Comparison of ENCODE assay signal across 18 cellular contexts in genomic region chr19:13206581-13206980, GRCh38. TPM values are rescaled to one million over a fixed set of nuclear protein-coding genes. Genes with fewer than 3 reads are reported as not detected.
DNase-seq lines count a peak whose midpoint lies in the region; ATAC-seq lines count a peak whose summit lies in the region.
"Had no signal": no experiment of that assay in that cellular context is flagged by ENCODE, and none has a peak within 500 bp of the region (broad histone marks: within the 10 kb centered on the region; RNA-seq: fewer than 3 reads in every experiment).

No MANE protein-coding gene starts in this region.

- no peak overlapping the region for H3K4me3 ChIP-seq in CD4-positive, alpha-beta memory T cell (ENCODE audit: low read length in 2 of 2)
- H3K4me3 ChIP-seq: mucosa of descending colon had no signal

- no peaks in the 10 kb centered on the region for H3K4me1 ChIP-seq in CD4-positive, alpha-beta memory T cell (ENCODE audit: insufficient read depth, low read length)
- H3K4me1 ChIP-seq: adrenal gland, BE2C, parathyroid adenoma had no signal

- POLR2A ChIA-PET in CD4-positive, alpha-beta memory T cell (lab: Charles Lee; ENCODE audit: partially characterized antibody): interaction anchor here (0.6 to 1.3 kb wide), 2 partner anchors 43 to 51 kb away, joined by 3 to 6 read pairs; no protein-coding TSS in a partner anchor

- H3K9me3 ChIP-seq in CD4-positive, alpha-beta memory T cell (ENCODE audit: control insufficient read depth in 1 of 2, low read length in 2 of 2): no peaks in the 10 kb centered on the region
- no peaks in the 10 kb centered on the region for H3K9me3 ChIP-seq in T-helper 17 cell (ENCODE audit: control insufficient read depth, low read length, poor library complexity, severe bottlenecking)
- H3K9me3 ChIP-seq: adrenal gland, BE2C, mucosa of descending colon, thoracic aorta had no signal

- H3K36me3 Mint-ChIP-seq in CD4-positive, alpha-beta memory T cell: peaks cover 0 to 2% of the 10 kb centered on the region in 2 donors
- H3K36me3 Mint-ChIP-seq in T-helper 17 cell (ENCODE audit: low read depth): peaks cover 5% of the 10 kb centered on the region
- H3K36me3 Mint-ChIP-seq in memory B cell: no peaks in the 10 kb centered on the region

- H3K4me3 Mint-ChIP-seq in CD4-positive, alpha-beta memory T cell: peak overlapping the region in 6 of 8 donors; percentile 42 to 77 (median 74)
- H3K4me3 Mint-ChIP-seq in T-helper 17 cell (peak overlapping the region; percentile 21), memory B cell (no peak overlapping the region)

- CTCF ChIA-PET in CD4-positive, alpha-beta memory T cell (lab: Charles Lee; ENCODE audit: partially characterized antibody): interaction anchor here (0.6 to 2.7 kb wide), 3 partner anchors 11 to 175 kb away, joined by 3 to 9 read pairs (median 4); no protein-coding TSS in a partner anchor

- no peaks in the 10 kb centered on the region for H3K9me3 Mint-ChIP-seq in CD4-positive, alpha-beta memory T cell
- no peaks in the 10 kb centered on the region for H3K9me3 Mint-ChIP-seq in memory B cell

- peaks cover 4 to 12% (median 8%) of the 10 kb centered on the region in 4 donors for H3K4me1 Mint-ChIP-seq in CD4-positive, alpha-beta memory T cell
- peaks cover 10% of the 10 kb centered on the region for H3K4me1 Mint-ChIP-seq in T-helper 17 cell
- peaks cover 29% of the 10 kb centered on the region for H3K4me1 Mint-ChIP-seq in memory B cell

- H3K27me3 ChIP-seq in CD4-positive, alpha-beta memory T cell (ENCODE audit: insufficient read depth, low read length): no peaks in the 10 kb centered on the region
- H3K27me3 ChIP-seq: adrenal gland, BE2C had no signal

- DNase-seq in AG20443 (ENCODE audit: low spot score) (peak; percentile 22), T-helper 17 cell (no peak), memory B cell (ENCODE audit: low spot score in 2 of 2) (no peak), germinal center (ENCODE audit: low spot score) (no peak)
- no peak for DNase-seq in CD4-positive, alpha-beta memory T cell
- DNase-seq: activated CD8-positive, alpha-beta memory T cell treated with anti-CD3 and anti-CD28 coated beads, Interleukin-2, amount 50 U/mL, for 48 hours; BE2C; effector memory CD4-positive, alpha-beta T cell; hypothalamus; NCI-H1105; NCI-H82; stimulated activated CD4-positive, alpha-beta T cell treated with anti-CD3 and anti-CD28 coated beads, Interleukin-4, amount 100 ng/mL, for 4 hours had no signal

- intact Hi-C loops in CD4-positive, alpha-beta memory T cell (cut with micrococcal nuclease): no loop called here

- no peaks in the 10 kb centered on the region for H3K36me3 ChIP-seq in CD4-positive, alpha-beta memory T cell (ENCODE audit: insufficient read depth, low read length)
- H3K36me3 ChIP-seq: adrenal gland, BE2C, thoracic aorta had no signal

- H3K27me3 Mint-ChIP-seq in CD4-positive, alpha-beta memory T cell: no peaks in the 10 kb centered on the region
- H3K27me3 Mint-ChIP-seq in T-helper 17 cell (no peaks in the 10 kb centered on the region), memory B cell (no peaks in the 10 kb centered on the region)

- H3K27ac Mint-ChIP-seq in CD4-positive, alpha-beta memory T cell: peak overlapping the region in 3 of 7 donors; percentile 20 to 67 (median 66)
- H3K27ac Mint-ChIP-seq in T-helper 17 cell (no peak overlapping the region), memory B cell (peak overlapping the region; percentile 32)

- H3K27ac ChIP-seq in CD4-positive, alpha-beta memory T cell (ENCODE audit: low read depth, low read length): no peak overlapping the region
- H3K27ac ChIP-seq: parathyroid adenoma had no signal

- ATAC-seq in T-helper 17 cell (no peak), memory B cell (ENCODE audit: low read depth) (no peak), GM19467 (IDR thresholded peaks at IDR 0.05; ENCODE audit: unreplicated experiment) (no peak), HG02759 (IDR thresholded peaks at IDR 0.05; ENCODE audit: unreplicated experiment) (no peak)
- ATAC-seq: mucosa of descending colon had no signal

RNA-seq across cellular contexts. Expression of gene IER2, which starts 56.4 kb away (rescaled TPM):
- total RNA-seq in CD4-positive, alpha-beta memory T cell: 100 to 1,000 TPM; 148 to 153 TPM
- polyA plus RNA-seq in CD4-positive, alpha-beta memory T cell: 100 to 1,000 TPM; 201 to 446 TPM
- total RNA-seq in T-helper 17 cell: 100 to 1,000 TPM; 376 to 523 TPM

RNA-seq across cellular contexts. Expression of gene STX10, which starts 56.4 kb away (rescaled TPM):
- total RNA-seq in CD4-positive, alpha-beta memory T cell: 10 to 100 TPM; 63.7 to 64.0 TPM
- polyA plus RNA-seq in CD4-positive, alpha-beta memory T cell: 10 to 100 TPM; 57.9 to 64.2 TPM
- total RNA-seq in T-helper 17 cell: 10 to 100 TPM; 33.5 TPM
